In genomic region chr21:42062543-42063022, GRCh38 we compare ENCODE assay signal across 9 cellular contexts. TPM values are rescaled to one million over a fixed set of nuclear protein-coding genes. Genes with fewer than 3 reads are reported as not detected.
DNase-seq lines count a peak whose midpoint lies in the region; ATAC-seq and TF ChIP-seq lines count a peak whose summit lies in the region.
"Had no signal": no experiment of that assay in that cellular context is flagged by ENCODE, and none has a peak within 500 bp of the region (broad histone marks: within the 10 kb centered on the region; RNA-seq: fewer than 3 reads in every experiment).

No MANE protein-coding gene starts in this region.

- H3K4me3 ChIP-seq in CD4-positive, CD25-positive, alpha-beta regulatory T cell (ENCODE audit: low read depth, low read length): peak overlapping the region; percentile 86

- CTCF ChIA-PET in activated CD8-positive, alpha-beta T cell treated with anti-CD3 and anti-CD28 coated beads for 36 hours (lab: Charles Lee): interaction anchor here (3.1 kb wide), 1 partner anchor 45 kb away, joined by 16 read pairs; no protein-coding TSS in a partner anchor
- CTCF ChIA-PET in MCF 10A (lab: Yijun Ruan, JAX): no interaction called here

- H3K27ac Mint-ChIP-seq in CD4-positive, CD25-positive, alpha-beta regulatory T cell: peak overlapping the region; percentile 97 to 100 (median 99)
- peak overlapping the region; percentile 95 for H3K27ac Mint-ChIP-seq in activated CD8-positive, alpha-beta T cell treated with anti-CD3 and anti-CD28 coated beads for 36 hours
- H3K27ac Mint-ChIP-seq in MCF 10A (ENCODE audit: low read depth, unreplicated experiment): no peak overlapping the region

- H3K9me3 ChIP-seq in CD4-positive, CD25-positive, alpha-beta regulatory T cell (ENCODE audit: control insufficient read depth in 2 of 2, low read length in 2 of 2): no peaks in the 10 kb centered on the region

- peak overlapping the region; percentile 89 to 93 (median 93) for H3K4me3 Mint-ChIP-seq in CD4-positive, CD25-positive, alpha-beta regulatory T cell
- H3K4me3 Mint-ChIP-seq in activated CD8-positive, alpha-beta T cell treated with anti-CD3 and anti-CD28 coated beads for 36 hours: peak overlapping the region; percentile 71
- no peak overlapping the region for H3K4me3 Mint-ChIP-seq in MCF 10A (ENCODE audit: unreplicated experiment)

- peak overlapping the region; percentile 93 for H3K27ac ChIP-seq in CD4-positive, CD25-positive, alpha-beta regulatory T cell (ENCODE audit: insufficient read depth, low read length, poor library complexity, severe bottlenecking)

- H3K36me3 ChIP-seq in CD4-positive, CD25-positive, alpha-beta regulatory T cell (ENCODE audit: control insufficient read depth, insufficient read depth, low read length): no peaks in the 10 kb centered on the region

- H3K36me3 Mint-ChIP-seq in CD4-positive, CD25-positive, alpha-beta regulatory T cell: no peaks in the 10 kb centered on the region
- no peaks in the 10 kb centered on the region for H3K36me3 Mint-ChIP-seq in activated CD8-positive, alpha-beta T cell treated with anti-CD3 and anti-CD28 coated beads for 36 hours (ENCODE audit: low read depth)
- no peaks in the 10 kb centered on the region for H3K36me3 Mint-ChIP-seq in MCF 10A (ENCODE audit: insufficient read depth, unreplicated experiment)

- no peaks in the 10 kb centered on the region for H3K27me3 ChIP-seq in CD4-positive, CD25-positive, alpha-beta regulatory T cell (ENCODE audit: control insufficient read depth, insufficient read depth, low read length)

- H3K9me3 Mint-ChIP-seq in CD4-positive, CD25-positive, alpha-beta regulatory T cell: no peaks in the 10 kb centered on the region
- H3K9me3 Mint-ChIP-seq in activated CD8-positive, alpha-beta T cell treated with anti-CD3 and anti-CD28 coated beads for 36 hours: no peaks in the 10 kb centered on the region
- H3K9me3 Mint-ChIP-seq in MCF 10A (ENCODE audit: unreplicated experiment): no peaks in the 10 kb centered on the region

- no peak for TF ChIP-seq CTCF in activated CD8-positive, alpha-beta T cell treated with anti-CD3 and anti-CD28 coated beads for 36 hours (IDR thresholded peaks at IDR 0.05)
- no peak for TF ChIP-seq CTCF in MCF 10A (IDR thresholded peaks at IDR 0.05; ENCODE audit: unreplicated experiment)

- DNase-seq in CD4-positive, CD25-positive, alpha-beta regulatory T cell: peak; percentile 87 to 99 (median 98)
- DNase-seq in KG1 (lab: John Stamatoyannopoulos, UW) (peak; percentile 24), left colon (peak; percentile 71), MCF 10A (ENCODE audit: unreplicated experiment) (no peak)
- DNase-seq in activated CD8-positive, alpha-beta T cell treated with anti-CD3 and anti-CD28 coated beads for 36 hours: peak; percentile 95
- peak; percentile 28 to 73 for DNase-seq in stimulated activated CD8-positive, alpha-beta memory T cell treated with anti-CD3 and anti-CD28 coated beads, Interleukin-7, amount 100 ng/mL, for 48 hours (ENCODE audit: extremely low read depth in 1 of 2, low read depth in 1 of 2)

- H3K27me3 Mint-ChIP-seq in CD4-positive, CD25-positive, alpha-beta regulatory T cell: peaks cover 5% of the 10 kb centered on the region
- no peaks in the 10 kb centered on the region for H3K27me3 Mint-ChIP-seq in activated CD8-positive, alpha-beta T cell treated with anti-CD3 and anti-CD28 coated beads for 36 hours
- H3K27me3 Mint-ChIP-seq in MCF 10A (ENCODE audit: insufficient read depth, unreplicated experiment): peaks cover 7% of the 10 kb centered on the region

- peaks cover 49% of the 10 kb centered on the region for H3K4me1 ChIP-seq in CD4-positive, CD25-positive, alpha-beta regulatory T cell (ENCODE audit: control insufficient read depth, insufficient read depth, low read length, poor library complexity, severe bottlenecking)

- BruUV-seq in MCF 10A (replicated peaks; lab: Mats Ljungman, UMichigan): no TSS peak

- POLR2A ChIA-PET in activated CD8-positive, alpha-beta T cell treated with anti-CD3 and anti-CD28 coated beads for 36 hours (lab: Charles Lee): interaction anchor here (1.6 kb wide), 1 partner anchor 56 kb away, joined by 4 read pairs; no protein-coding TSS in a partner anchor
- POLR2A ChIA-PET in MCF 10A (lab: Yijun Ruan, JAX): no interaction called here

- peaks cover 0 to 78% (median 33%) of the 10 kb centered on the region in 4 donors for H3K4me1 Mint-ChIP-seq in CD4-positive, CD25-positive, alpha-beta regulatory T cell
- H3K4me1 Mint-ChIP-seq in activated CD8-positive, alpha-beta T cell treated with anti-CD3 and anti-CD28 coated beads for 36 hours (ENCODE audit: low read depth): peaks cover 44% of the 10 kb centered on the region
- peaks cover 10% of the 10 kb centered on the region for H3K4me1 Mint-ChIP-seq in MCF 10A (ENCODE audit: insufficient read depth, unreplicated experiment)

- intact Hi-C loops in activated CD8-positive, alpha-beta T cell treated with anti-CD3 and anti-CD28 coated beads for 36 hours (cut with micrococcal nuclease): loop anchor here (2.0 kb wide), 1 partner anchor 52 kb away; the partner anchor contains the start of gene ZBTB21
- intact Hi-C loops in left colon (cut with DNase I, micrococcal nuclease): no loop called here
- intact Hi-C loops in MCF 10A (cut with micrococcal nuclease): no loop called here

- peak; percentile 83 to 85 for ATAC-seq in CD4-positive, CD25-positive, alpha-beta regulatory T cell (ENCODE audit: low read depth in 2 of 2)
- ATAC-seq in GM21381 (IDR thresholded peaks at IDR 0.05; ENCODE audit: unreplicated experiment) (peak; percentile 52), left colon (peak; percentile 10), GM18520 (IDR thresholded peaks at IDR 0.05; ENCODE audit: unreplicated experiment) (no peak)
- ATAC-seq in activated CD8-positive, alpha-beta T cell treated with anti-CD3 and anti-CD28 coated beads for 36 hours: peak; percentile 68

RNA-seq across cellular contexts. Expression of gene UMODL1, which starts 8.5 kb away (rescaled TPM):
- total RNA-seq in CD4-positive, CD25-positive, alpha-beta regulatory T cell: 0.35 TPM
- under 1 TPM in 3 of 4 donors, not detected in 1; 0.05 to 0.10 (median 0.05) TPM for polyA plus RNA-seq in CD4-positive, CD25-positive, alpha-beta regulatory T cell
- total RNA-seq in activated CD8-positive, alpha-beta T cell treated with anti-CD3 and anti-CD28 coated beads for 36 hours: not detected
- total RNA-seq in left colon: under 1 TPM; 0.28 to 0.43 TPM
- total RNA-seq in MCF 10A (2022): not detected in 2 replicates
- total RNA-seq: pulmonary artery endothelial cell had no signal

RNA-seq across cellular contexts. Expression of gene ZBTB21, which starts 52.4 kb away (rescaled TPM):
- 107 TPM for total RNA-seq in CD4-positive, CD25-positive, alpha-beta regulatory T cell
- polyA plus RNA-seq in CD4-positive, CD25-positive, alpha-beta regulatory T cell: 1 to 10 TPM; 2.4 to 8.0 (median 5.2) TPM
- total RNA-seq in activated CD8-positive, alpha-beta T cell treated with anti-CD3 and anti-CD28 coated beads for 36 hours: 10 to 100 TPM; 29.6 to 29.7 TPM
- total RNA-seq in left colon (10 to 100 TPM; 15.1 to 15.2 TPM), MCF 10A (2022) (21.5 and 27.3 TPM in 2 replicates)
